1 cellular context compared by ENCODE assay signal in genomic region chr14:24188251-24189058, GRCh38.
TF ChIP-seq lines count a peak whose summit lies in the region.

TSS of gene IPO4 (minus strand) at chr14:24188816. CDS start at chr14:24188787, 29 bp downstream.

TF ChIP-seq in HepG2, 621 proteins besides CTCF, POLR2A, EP300 and RAD21 (continued from another document and continues in another):
- TF ChIP-seq ZNF430 (CRISPR knock-in tag; IDR thresholded peaks at IDR 0.05), result peak; percentile 99
- TF ChIP-seq ZNF543 (CRISPR knock-in tag; IDR thresholded peaks at IDR 0.05), result peak; percentile 93
- TF ChIP-seq ZNF747 (CRISPR knock-in tag; IDR thresholded peaks at IDR 0.05; ENCODE audit: borderline replicate concordance), result peak; percentile 100
- TF ChIP-seq TBX2 (CRISPR knock-in tag; IDR thresholded peaks at IDR 0.05; ENCODE audit: borderline replicate concordance), result peak; percentile 99
- TF ChIP-seq ZNF724P (CRISPR knock-in tag; IDR thresholded peaks at IDR 0.05; ENCODE audit: borderline replicate concordance), result peak; percentile 77
- TF ChIP-seq DR1 (CRISPR knock-in tag; IDR thresholded peaks at IDR 0.05), result peak; percentile 88; the same call in 1 of the 2 replicates
- no peak for TF ChIP-seq CEBPZ (IDR thresholded peaks at IDR 0.05; ENCODE audit: low read length)
- TF ChIP-seq, protein P1, sequence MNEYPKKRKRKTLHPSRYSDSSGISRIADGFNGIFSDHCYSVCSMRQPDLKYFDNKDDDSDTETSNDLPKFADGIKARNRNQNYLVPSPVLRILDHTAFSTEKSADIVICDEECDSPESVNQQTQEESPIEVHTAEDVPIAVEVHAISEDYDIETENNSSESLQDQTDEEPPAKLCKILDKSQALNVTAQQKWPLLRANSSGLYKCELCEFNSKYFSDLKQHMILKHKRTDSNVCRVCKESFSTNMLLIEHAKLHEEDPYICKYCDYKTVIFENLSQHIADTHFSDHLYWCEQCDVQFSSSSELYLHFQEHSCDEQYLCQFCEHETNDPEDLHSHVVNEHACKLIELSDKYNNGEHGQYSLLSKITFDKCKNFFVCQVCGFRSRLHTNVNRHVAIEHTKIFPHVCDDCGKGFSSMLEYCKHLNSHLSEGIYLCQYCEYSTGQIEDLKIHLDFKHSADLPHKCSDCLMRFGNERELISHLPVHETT (CRISPR knock-in tag; conservative IDR thresholded peaks at IDR 0.05), result peak; percentile 96
- TF ChIP-seq PHF8 (CRISPR knock-in tag; IDR thresholded peaks at IDR 0.05), result peak; percentile 95
- TF ChIP-seq ZNF343 (CRISPR knock-in tag; IDR thresholded peaks at IDR 0.05), result peak; percentile 95
- peak; percentile 99 for TF ChIP-seq FOXK1 (CRISPR knock-in tag; IDR thresholded peaks at IDR 0.05; ENCODE audit: borderline replicate concordance, low read depth)
- TF ChIP-seq HNF1B (CRISPR knock-in tag; IDR thresholded peaks at IDR 0.05), result peak; percentile 94; the same call in 1 of the 2 replicates
- peak; percentile 98 for TF ChIP-seq ZNF20 (CRISPR knock-in tag; IDR thresholded peaks at IDR 0.05)
- no peak for TF ChIP-seq TEAD2 (CRISPR knock-in tag; IDR thresholded peaks at IDR 0.05)
- peak; percentile 62 for TF ChIP-seq SOX13 (IDR thresholded peaks at IDR 0.05)
- peak in 1 of 2 experiments; percentile 86; a peak in 3 of 4 replicates for TF ChIP-seq SOX13 (CRISPR knock-in tag; conservative IDR thresholded peaks at IDR 0.05 in 1 of 2, IDR thresholded peaks at IDR 0.05 in 1 of 2)
- TF ChIP-seq, protein P2, sequence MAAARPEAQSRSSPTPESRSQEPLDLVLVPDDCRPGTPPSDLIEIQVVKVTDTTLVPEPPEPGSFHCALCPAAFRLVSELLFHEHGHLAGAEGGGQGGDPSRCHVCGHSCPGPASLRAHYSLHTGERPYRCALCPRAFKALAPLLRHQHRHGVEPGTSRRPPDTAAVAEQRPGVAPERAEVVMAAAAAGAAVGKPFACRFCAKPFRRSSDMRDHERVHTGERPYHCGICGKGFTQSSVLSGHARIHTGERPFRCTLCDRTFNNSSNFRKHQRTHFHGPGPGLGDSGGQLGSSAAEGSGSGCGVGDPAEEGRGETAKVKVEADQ (CRISPR knock-in tag; IDR thresholded peaks at IDR 0.05; ENCODE audit: borderline replicate concordance), result peak; percentile 93
- peak; percentile 92 for TF ChIP-seq ZNF142 (CRISPR knock-in tag; IDR thresholded peaks at IDR 0.05)
- peak; percentile 100 for TF ChIP-seq SAP130 (CRISPR knock-in tag; IDR thresholded peaks at IDR 0.05; ENCODE audit: low read depth)
- TF ChIP-seq ZNF788 (CRISPR knock-in tag; IDR thresholded peaks at IDR 0.05; ENCODE audit: borderline replicate concordance), result peak; percentile 100
- peak; percentile 98 for TF ChIP-seq ZNF761 (CRISPR knock-in tag; conservative IDR thresholded peaks at IDR 0.05)
- TF ChIP-seq SATB2 (CRISPR knock-in tag; IDR thresholded peaks at IDR 0.05), result peak; percentile 92
- no peak for TF ChIP-seq ZNF512B (CRISPR knock-in tag; IDR thresholded peaks at IDR 0.05; ENCODE audit: borderline replicate concordance)
- no peak for TF ChIP-seq TRIM24 (CRISPR knock-in tag; IDR thresholded peaks at IDR 0.05)
- TF ChIP-seq ZNF317 (CRISPR knock-in tag; IDR thresholded peaks at IDR 0.05), result peak; percentile 96
- no peak for TF ChIP-seq MLLT10 (CRISPR knock-in tag; IDR thresholded peaks at IDR 0.05)
- TF ChIP-seq, protein P3, sequence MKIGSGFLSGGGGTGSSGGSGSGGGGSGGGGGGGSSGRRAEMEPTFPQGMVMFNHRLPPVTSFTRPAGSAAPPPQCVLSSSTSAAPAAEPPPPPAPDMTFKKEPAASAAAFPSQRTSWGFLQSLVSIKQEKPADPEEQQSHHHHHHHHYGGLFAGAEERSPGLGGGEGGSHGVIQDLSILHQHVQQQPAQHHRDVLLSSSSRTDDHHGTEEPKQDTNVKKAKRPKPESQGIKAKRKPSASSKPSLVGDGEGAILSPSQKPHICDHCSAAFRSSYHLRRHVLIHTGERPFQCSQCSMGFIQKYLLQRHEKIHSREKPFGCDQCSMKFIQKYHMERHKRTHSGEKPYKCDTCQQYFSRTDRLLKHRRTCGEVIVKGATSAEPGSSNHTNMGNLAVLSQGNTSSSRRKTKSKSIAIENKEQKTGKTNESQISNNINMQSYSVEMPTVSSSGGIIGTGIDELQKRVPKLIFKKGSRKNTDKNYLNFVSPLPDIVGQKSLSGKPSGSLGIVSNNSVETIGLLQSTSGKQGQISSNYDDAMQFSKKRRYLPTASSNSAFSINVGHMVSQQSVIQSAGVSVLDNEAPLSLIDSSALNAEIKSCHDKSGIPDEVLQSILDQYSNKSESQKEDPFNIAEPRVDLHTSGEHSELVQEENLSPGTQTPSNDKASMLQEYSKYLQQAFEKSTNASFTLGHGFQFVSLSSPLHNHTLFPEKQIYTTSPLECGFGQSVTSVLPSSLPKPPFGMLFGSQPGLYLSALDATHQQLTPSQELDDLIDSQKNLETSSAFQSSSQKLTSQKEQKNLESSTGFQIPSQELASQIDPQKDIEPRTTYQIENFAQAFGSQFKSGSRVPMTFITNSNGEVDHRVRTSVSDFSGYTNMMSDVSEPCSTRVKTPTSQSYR (CRISPR knock-in tag; IDR thresholded peaks at IDR 0.05; ENCODE audit: borderline replicate concordance), result peak; percentile 92
- TF ChIP-seq KAT7 (CRISPR knock-in tag; IDR thresholded peaks at IDR 0.05; ENCODE audit: borderline replicate concordance), result peak; percentile 99
- TF ChIP-seq FOXP4 (CRISPR knock-in tag; IDR thresholded peaks at IDR 0.05), result peak; percentile 88
- peak; percentile 98 for TF ChIP-seq KLF9 (CRISPR knock-in tag; IDR thresholded peaks at IDR 0.05; ENCODE audit: low read depth)
- peak; percentile 94 for TF ChIP-seq FOXA3 (CRISPR knock-in tag; IDR thresholded peaks at IDR 0.05)
- TF ChIP-seq RBM39 (IDR thresholded peaks at IDR 0.05; ENCODE audit: low read depth, low read length, poor library complexity, severe bottlenecking), result peak; percentile 98
- peak; percentile 98 for TF ChIP-seq KDM3A (CRISPR knock-in tag; IDR thresholded peaks at IDR 0.05; ENCODE audit: low read depth)
- TF ChIP-seq, protein P4, sequence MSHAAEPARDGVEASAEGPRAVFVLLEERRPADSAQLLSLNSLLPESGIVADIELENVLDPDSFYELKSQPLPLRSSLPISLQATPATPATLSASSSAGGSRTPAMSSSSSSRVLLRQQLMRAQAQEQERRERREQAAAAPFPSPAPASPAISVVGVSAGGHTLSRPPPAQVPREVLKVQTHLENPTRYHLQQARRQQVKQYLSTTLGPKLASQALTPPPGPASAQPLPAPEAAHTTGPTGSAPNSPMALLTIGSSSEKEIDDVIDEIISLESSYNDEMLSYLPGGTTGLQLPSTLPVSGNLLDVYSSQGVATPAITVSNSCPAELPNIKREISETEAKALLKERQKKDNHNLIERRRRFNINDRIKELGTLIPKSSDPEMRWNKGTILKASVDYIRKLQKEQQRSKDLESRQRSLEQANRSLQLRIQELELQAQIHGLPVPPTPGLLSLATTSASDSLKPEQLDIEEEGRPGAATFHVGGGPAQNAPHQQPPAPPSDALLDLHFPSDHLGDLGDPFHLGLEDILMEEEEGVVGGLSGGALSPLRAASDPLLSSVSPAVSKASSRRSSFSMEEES (CRISPR knock-in tag; IDR thresholded peaks at IDR 0.05), result peak; percentile 96
- TF ChIP-seq ZNF432 (CRISPR knock-in tag; IDR thresholded peaks at IDR 0.05; ENCODE audit: borderline replicate concordance), result no peak
